In genomic region chr4:151604238-151604637, GRCh38 we compare ENCODE assay signal across 10 cellular contexts.
DNase-seq lines count a peak whose midpoint lies in the region; ATAC-seq, FAIRE-seq and TF ChIP-seq lines count a peak whose summit lies in the region.
"Had no signal": no experiment of that assay in that cellular context is flagged by ENCODE, and none has a peak within 500 bp of the region (broad histone marks: within the 10 kb centered on the region; RNA-seq: fewer than 3 reads in every experiment).

No MANE protein-coding gene starts in this region.

- H3K9ac ChIP-seq in GM12878 (ENCODE audit: control insufficient read depth, insufficient read depth, low read length), result no peak overlapping the region

- RAD21 ChIA-PET in GM12878 (lab: Charles Lee; ENCODE audit: unreplicated experiment), result interaction anchor here (0.7 to 1.2 kb wide), 4 partner anchors 76 to 487 kb away, joined by 3 to 4 read pairs (median 3); no protein-coding TSS in a partner anchor

- SMC1A ChIA-PET in GM12878 (lab: Charles Lee; ENCODE audit: uncharacterized antibody, unreplicated experiment), result interaction anchor here (0.6 to 1.8 kb wide), 7 partner anchors 8 to 487 kb away, joined by 3 to 6 read pairs (median 3); no protein-coding TSS in a partner anchor

- in situ Hi-C loops in GM12878 (cut with MboI), result no loop called here

- peak; percentile 23 to 62 for TF ChIP-seq CTCF in Caco-2 (IDR thresholded peaks at IDR 0.05; ENCODE audit: insufficient read depth in 1 of 2, low read depth in 1 of 2, low read length in 1 of 2, severe bottlenecking in 1 of 2, unreplicated experiment in 1 of 2)
- TF ChIP-seq CTCF in GM12878 (IDR thresholded peaks at IDR 0.05 in 2 of 3, conservative IDR thresholded peaks at IDR 0.05 in 1 of 3; ENCODE audit: control insufficient read depth in 2 of 3, extremely low read depth in 1 of 3, insufficient read depth in 1 of 3, low read depth in 3 of 3, low read length in 3 of 3), result peak; percentile 26 to 42 (median 34); a peak in 4 of 6 replicates
- peak; percentile 38 to 52 (median 48) for TF ChIP-seq CTCF in right lobe of liver (IDR thresholded peaks at IDR 0.05)
- no peak for TF ChIP-seq CTCF in nephron progenitor cell (IDR thresholded peaks at IDR 0.05)

- no peak overlapping the region for H2AFZ ChIP-seq in GM12878 (ENCODE audit: control insufficient read depth, low read depth, low read length)

- no TSS peak for BruUV-seq in Caco-2 (replicated peaks; lab: Mats Ljungman, UMichigan)
- BruUV-seq in GM12878 (replicated peaks; lab: Mats Ljungman, UMichigan), result no TSS peak

- H3K4me3 ChIP-seq in Caco-2 (ENCODE audit: low read depth, low read length) (no peak overlapping the region), GM12878 (no peak overlapping the region), right lobe of liver (no peak overlapping the region)
- no peak overlapping the region for H3K4me3 ChIP-seq in Jurkat, Clone E6-1 (ENCODE audit: low read length)

- H3K27ac Mint-ChIP-seq in Caco-2 (ENCODE audit: unreplicated experiment) (no peak overlapping the region), nephron progenitor cell (no peak overlapping the region)

- intact Hi-C loops in Caco-2 (cut with micrococcal nuclease; ENCODE audit: unreplicated experiment), result loop anchor here (1.0 to 5.0 kb wide), 4 partner anchors 73 to 487 kb away; partner anchors contain the start of gene FHIP1A
- intact Hi-C loops in GM12878 (cut with micrococcal nuclease; ENCODE audit: unreplicated experiment), result loop anchor here (1.0 kb wide), 1 partner anchor 242 kb away; no protein-coding TSS in a partner anchor
- intact Hi-C loops in right lobe of liver (cut with DNase I), result no loop called here

- CTCF ChIA-PET in Caco-2 (lab: Charles Lee) (interaction anchor here (0.6 to 1.3 kb wide), 5 partner anchors 63 to 487 kb away, joined by 3 to 9 read pairs (median 3); no protein-coding TSS in a partner anchor), GM12878 (lab: Yijun Ruan, JAX) (interaction anchor here (0.7 to 3.4 kb wide), 10 partner anchors 9 to 487 kb away, joined by 3 to 28 read pairs (median 4); partner anchors contain the start of gene PRSS48)

- no peaks in the 10 kb centered on the region for H3K9me3 ChIP-seq in Caco-2
- no peaks in the 10 kb centered on the region for H3K9me3 ChIP-seq in GM12878 (replicated peaks; ENCODE audit: control insufficient read depth, insufficient read depth, low read length)
- no peaks in the 10 kb centered on the region for H3K9me3 ChIP-seq in right lobe of liver

- DNase-seq in Caco-2 (no peak), GM12878 (ENCODE audit: low read depth, low spot score) (no peak), right lobe of liver (no peak), nephron progenitor cell (no peak)
- DNase-seq in Jurkat, Clone E6-1 (ENCODE audit: low read depth, low spot score), result peak; percentile 32
- no peak for DNase-seq in activated CD4-positive, alpha-beta T cell treated with anti-CD3 and anti-CD28 coated beads for 4 hours
- DNase-seq in stimulated activated naive CD4-positive, alpha-beta T cell (lab: John Stamatoyannopoulos, UW), result no peak
- DNase-seq: stimulated activated CD4-positive, alpha-beta T cell treated with anti-CD3 and anti-CD28 coated beads, Interleukin-15, amount 100 ng/mL, for 24 hours had no signal

- H3K9me3 Mint-ChIP-seq in Caco-2 (ENCODE audit: unreplicated experiment), result no peaks in the 10 kb centered on the region
- H3K9me3 Mint-ChIP-seq in nephron progenitor cell, result peaks cover 12% of the 10 kb centered on the region
- H3K9me3 Mint-ChIP-seq: central memory CD8-positive, alpha-beta T cell had no signal

- H3K4me3 Mint-ChIP-seq in Caco-2 (ENCODE audit: unreplicated experiment) (no peak overlapping the region), nephron progenitor cell (no peak overlapping the region)
- H3K4me3 Mint-ChIP-seq: central memory CD8-positive, alpha-beta T cell had no signal

- ATAC-seq in GM12878 (peak; percentile 67), right lobe of liver (peak; percentile 53 to 67 (median 58)), HG02970 (IDR thresholded peaks at IDR 0.05; ENCODE audit: low FRiP score, unreplicated experiment) (no peak)

- H3K27ac ChIP-seq in GM12878 (ENCODE audit: control insufficient read depth, insufficient read depth) (no peak overlapping the region), right lobe of liver (no peak overlapping the region)

- H3K36me3 ChIP-seq in Caco-2 (ENCODE audit: control insufficient read depth, insufficient read depth, low read length), result no peaks in the 10 kb centered on the region
- no peaks in the 10 kb centered on the region for H3K36me3 ChIP-seq in GM12878 (ENCODE audit: control insufficient read depth in 2 of 2, insufficient read depth in 2 of 2, low read length in 1 of 2)
- no peaks in the 10 kb centered on the region for H3K36me3 ChIP-seq in right lobe of liver

- no peak for FAIRE-seq in GM12878 (lab: Jason Lieb, UNC)

- H4K20me1 ChIP-seq in GM12878 (ENCODE audit: control insufficient read depth, insufficient read depth), result no peaks in the 10 kb centered on the region

- TF ChIP-seq POLR2A in GM12878 (IDR thresholded peaks at IDR 0.05; ENCODE audit: low read depth, low read length) (no peak), right lobe of liver (IDR thresholded peaks at IDR 0.05) (no peak)

- 40% methylated on average over 5 of the region's 5 CpGs for WGBS in GM12878 (ENCODE audit: insufficient coverage, insufficient replicate concordance, low lambda C conversion rate, missing lambda C conversion rate)
- WGBS in right lobe of liver (ENCODE audit: insufficient coverage, low coverage, low lambda C conversion rate, missing lambda C conversion rate), result 68% methylated on average over 5 of the region's 5 CpGs

- TF ChIP-seq RAD21 in GM12878 (IDR thresholded peaks at IDR 0.05; ENCODE audit: insufficient read depth, low read depth, low read length), result peak; percentile 45; the same call in 1 of the 2 replicates

- H3K4me1 Mint-ChIP-seq in Caco-2 (ENCODE audit: low read depth, unreplicated experiment) (peaks cover 3% of the 10 kb centered on the region), nephron progenitor cell (no peaks in the 10 kb centered on the region)
- H3K4me1 Mint-ChIP-seq: central memory CD8-positive, alpha-beta T cell had no signal

- H3K4me2 ChIP-seq in GM12878 (ENCODE audit: control insufficient read depth, insufficient read depth), result no peak overlapping the region

- no peak for TF ChIP-seq EP300 in GM12878 (IDR thresholded peaks at IDR 0.05; ENCODE audit: borderline replicate concordance in 1 of 2, control insufficient read depth in 1 of 2, low read depth in 2 of 2, low read length in 2 of 2)

- H3K79me2 ChIP-seq in GM12878 (ENCODE audit: control insufficient read depth, insufficient read depth, low read length), result no peaks in the 10 kb centered on the region

- H3K36me3 Mint-ChIP-seq in Caco-2 (ENCODE audit: insufficient read depth, unreplicated experiment) (no peaks in the 10 kb centered on the region), nephron progenitor cell (ENCODE audit: low read depth) (peaks cover 29% of the 10 kb centered on the region)

- H3K4me1 ChIP-seq in Caco-2, result peaks cover 18% of the 10 kb centered on the region
- no peaks in the 10 kb centered on the region for H3K4me1 ChIP-seq in GM12878 (ENCODE audit: control insufficient read depth, insufficient read depth, low read length)
- no peaks in the 10 kb centered on the region for H3K4me1 ChIP-seq in right lobe of liver

- POLR2A ChIA-PET in Caco-2 (lab: Charles Lee) (interaction anchor here (0.5 kb wide), 1 partner anchor 191 kb away, joined by 3 read pairs; no protein-coding TSS in a partner anchor), GM12878 (lab: Charles Lee) (interaction anchor here (0.5 kb wide), 1 partner anchor 331 kb away, joined by 5 read pairs; no protein-coding TSS in a partner anchor)

- no peaks in the 10 kb centered on the region for H3K27me3 Mint-ChIP-seq in Caco-2 (ENCODE audit: insufficient read depth, unreplicated experiment)
- no peaks in the 10 kb centered on the region for H3K27me3 Mint-ChIP-seq in nephron progenitor cell (ENCODE audit: low read depth, poor library complexity)

- H3K27me3 ChIP-seq in Caco-2 (replicated peaks; ENCODE audit: control insufficient read depth, insufficient read depth, low read length) (no peaks in the 10 kb centered on the region), GM12878 (replicated peaks in 1 of 2; ENCODE audit: control insufficient read depth in 2 of 2, insufficient read depth in 2 of 2, low read length in 1 of 2) (peaks cover 0 to 1% of the 10 kb centered on the region in 2 experiments; a peak in 3 of 4 replicates), right lobe of liver (no peaks in the 10 kb centered on the region)

TF ChIP-seq in GM12878, 131 proteins besides CTCF, POLR2A, EP300 and RAD21:
- peak; percentile 33; the same call in 1 of the 2 replicates for TF ChIP-seq SMC3 (IDR thresholded peaks at IDR 0.05; ENCODE audit: borderline replicate concordance, low read length)
- no peak for TF ChIP-seq IRF5 (IDR thresholded peaks at IDR 0.05; ENCODE audit: borderline replicate concordance)

Comparison
In these comparisons a context has a peak if more than half of its experiments do, and no peak if none do; other contexts are left out.
1. intact Hi-C loops: an anchor here in Caco-2 (1.0 to 5.0 kb wide) and GM12878 (1.0 kb wide); none called in right lobe of liver.